7 cellular contexts compared by ENCODE assay signal in genomic region chr5:53095931-53096525, GRCh38. TPM values are rescaled to one million over a fixed set of nuclear protein-coding genes. Genes with fewer than 3 reads are reported as not detected.
DNase-seq lines count a peak whose midpoint lies in the region; TF ChIP-seq lines count a peak whose summit lies in the region.

No MANE protein-coding gene starts in this region.

- in situ Hi-C loops in T47D (cut with HindIII; ENCODE audit: low pct_unique_long_range_greater_than_20kb, low sequenced_read_pairs): no loop called here

- no peak overlapping the region for H3K4me3 ChIP-seq in kidney epithelial cell (ENCODE audit: low read depth, low read length)

- TF ChIP-seq CTCF in GM12874 (IDR thresholded peaks at IDR 0.05; ENCODE audit: insufficient read depth, low read depth, low read length): peak; percentile 72
- TF ChIP-seq CTCF in VCaP (conservative IDR thresholded peaks at IDR 0.05): peak; percentile 82
- peak; percentile 84 for TF ChIP-seq CTCF in kidney epithelial cell (IDR thresholded peaks at IDR 0.05; ENCODE audit: insufficient read depth, low read length, poor library complexity, severe bottlenecking)

- no peak overlapping the region for H3K27ac ChIP-seq in VCaP

- no peaks in the 10 kb centered on the region for H3K27me3 ChIP-seq in kidney epithelial cell (ENCODE audit: control insufficient read depth, insufficient read depth, low read length)

- POLR2A ChIA-PET in HEK293T (lab: Yijun Ruan, JAX): interaction anchor here (1.0 kb wide), 1 partner anchor 14 kb away, joined by 4 read pairs; the partner anchor contains the start of gene MOCS2

- DNase-seq in HEK293T (ENCODE audit: extremely low spot score) (peak; percentile 50), NCI-H1417 (lab: John Stamatoyannopoulos, UW) (peak; percentile 11 to 69 (median 57)), T47D (ENCODE audit: low read depth in 1 of 2, low spot score in 1 of 2) (peak; percentile 39 to 79), kidney epithelial cell (ENCODE audit: low read depth) (no peak)
- DNase-seq in stimulated activated CD4-positive, alpha-beta T cell treated with anti-CD3 and anti-CD28 coated beads, Interleukin-4, amount 100 ng/mL, for 1 hour: peak; percentile 57

- CTCF ChIA-PET in HEK293T (lab: Yijun Ruan, JAX): interaction anchor here (0.7 to 2.6 kb wide), 2 partner anchors 14 to 147 kb away, joined by 3 to 22 read pairs; partner anchors contain the start of gene MOCS2

- H3K36me3 ChIP-seq in kidney epithelial cell (ENCODE audit: control insufficient read depth, insufficient read depth, low read length): no peaks in the 10 kb centered on the region

TF ChIP-seq in HEK293T, 16 proteins besides CTCF, POLR2A, EP300 and RAD21:
- TF ChIP-seq BHLHE40 (IDR thresholded peaks at IDR 0.05; ENCODE audit: borderline replicate concordance) (no peak), HDGF (IDR thresholded peaks at IDR 0.05; ENCODE audit: borderline replicate concordance) (no peak), SP1 (IDR thresholded peaks at IDR 0.05) (no peak), LEF1 (IDR thresholded peaks at IDR 0.05; ENCODE audit: borderline replicate concordance) (no peak), FOXA1 (IDR thresholded peaks at IDR 0.05) (no peak), CTBP1 (IDR thresholded peaks at IDR 0.05; ENCODE audit: borderline replicate concordance) (no peak), PKNOX1 (IDR thresholded peaks at IDR 0.05) (no peak), L3MBTL2 (conservative IDR thresholded peaks at IDR 0.05) (no peak), SUZ12 (IDR thresholded peaks at IDR 0.05) (no peak), ELF4 (IDR thresholded peaks at IDR 0.05) (no peak), FOXM1 (IDR thresholded peaks at IDR 0.05; ENCODE audit: borderline replicate concordance) (no peak), TARDBP (IDR thresholded peaks at IDR 0.05) (no peak), ARNT (IDR thresholded peaks at IDR 0.05) (no peak), ZNF384 (IDR thresholded peaks at IDR 0.05) (no peak), NFRKB (IDR thresholded peaks at IDR 0.05) (no peak), FOXK2 (IDR thresholded peaks at IDR 0.05) (no peak)
TF ChIP-seq in HEK293T: peak in this region for 0.

RNA-seq across cellular contexts. Expression of gene MOCS2, which starts 13.5 kb away (rescaled TPM):
- total RNA-seq in kidney epithelial cell: 28.1 and 32.0 TPM in 2 replicates
